In the genomic region with DNA sequence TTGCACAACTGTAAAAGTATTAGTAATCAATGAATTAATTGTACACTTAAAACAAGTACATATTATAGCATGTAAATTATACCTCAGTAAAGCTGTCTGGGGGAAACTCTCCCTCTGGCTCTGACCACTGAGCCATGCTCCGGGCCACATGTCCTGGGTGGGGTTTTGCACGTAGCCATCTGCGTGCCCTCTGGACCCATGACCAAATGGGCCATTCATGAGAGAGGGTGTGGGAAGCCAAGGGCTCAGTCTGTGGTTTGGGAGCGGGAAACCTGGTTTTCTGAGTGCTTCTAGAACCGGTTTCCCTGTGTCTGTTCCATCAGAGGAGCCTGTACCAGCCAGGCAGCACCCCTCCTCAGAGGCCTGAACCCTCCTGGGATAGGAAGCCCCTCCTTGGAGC, we compare ENCODE assay signal across 9 cellular contexts.
A peak's percentile ranks its signal among the peaks of the same experiment; 100 is the strongest.
DNase-seq lines count a peak whose midpoint lies in the region; FAIRE-seq and TF ChIP-seq lines count a peak whose summit lies in the region.
"Had no signal": no experiment of that assay in that cellular context is flagged by ENCODE, and none has a peak within 500 bp of the region (broad histone marks: within the 10 kb centered on the region; RNA-seq: fewer than 3 reads in every experiment).

No MANE protein-coding gene starts in this region.

- no peak overlapping the region for H2BK120ac ChIP-seq in neuronal stem cell (ENCODE audit: low read depth, low read length)

- no CpG with 5 or more reads among the region's 5 CpGs for WGBS in neuronal stem cell (ENCODE audit: extremely low coverage in 2 of 2, insufficient read length in 2 of 2, insufficient replicate concordance in 1 of 2), 2 donors

- no peak overlapping the region for H3K4ac ChIP-seq in neuronal stem cell (ENCODE audit: low read length)

- H2BK12ac ChIP-seq in neuronal stem cell (ENCODE audit: low read length) = no peak overlapping the region

- TF ChIP-seq CTCF in keratinocyte (optimal IDR thresholded peaks at IDR 0.05 in 1 of 3, IDR thresholded peaks at IDR 0.05 in 1 of 3, conservative IDR thresholded peaks at IDR 0.05 in 1 of 3; ENCODE audit: extremely low read depth in 1 of 3, insufficient read depth in 2 of 3, low read length in 3 of 3) = no peak

- H4K20me1 ChIP-seq in keratinocyte (ENCODE audit: control insufficient read depth, extremely low read depth, insufficient read depth, low read length) = peaks cover 11% of the 10 kb centered on the region

- no peak overlapping the region for H3K18ac ChIP-seq in neuronal stem cell (ENCODE audit: low read length)

- H2AK5ac ChIP-seq in neuronal stem cell (ENCODE audit: low read depth, low read length) = peak overlapping the region; percentile 13

- H2BK5ac ChIP-seq in neuronal stem cell (ENCODE audit: low read length) = no peak overlapping the region

- H3K4me3 ChIP-seq in keratinocyte (ENCODE audit: control insufficient read depth in 2 of 3, extremely low read depth in 1 of 3, insufficient read depth in 2 of 3, low read depth in 1 of 3, low read length in 3 of 3) (no peak overlapping the region), neuronal stem cell (ENCODE audit: low read length in 2 of 2) (no peak overlapping the region)
- H3K4me3 ChIP-seq: BLaER1 had no signal

- FAIRE-seq in keratinocyte (lab: Jason Lieb, UNC) = peak; percentile 74
- FAIRE-seq: RCC 7860 had no signal

- no peaks in the 10 kb centered on the region for H3K79me1 ChIP-seq in neuronal stem cell (ENCODE audit: low read depth, low read length)

- H3K9ac ChIP-seq in keratinocyte (ENCODE audit: control insufficient read depth, extremely low read depth, insufficient read depth, low read length) (no peak overlapping the region), neuronal stem cell (ENCODE audit: low read depth, low read length, poor library complexity) (peak overlapping the region; percentile 24)
- H3K9ac ChIP-seq: BLaER1 had no signal

- H3K36me3 ChIP-seq in keratinocyte (ENCODE audit: control insufficient read depth in 2 of 2, extremely low read depth in 1 of 2, insufficient read depth in 2 of 2, low read length in 2 of 2) (peaks cover 31 to 56% of the 10 kb centered on the region in 2 experiments), neuronal stem cell (replicated peaks in 1 of 2; ENCODE audit: control insufficient read depth in 2 of 2, insufficient read depth in 2 of 2, low read length in 2 of 2) (no peaks in the 10 kb centered on the region)

- dilution Hi-C loops in keratinocyte (cut with MboI; ENCODE audit: extremely low pct_ligation_motif_present, low sequenced_read_pairs) = no loop called here

- DNase-seq in keratinocyte (ENCODE audit: low read depth, low spot score) (no peak), neuronal stem cell (ENCODE audit: low spot score) (no peak), NCI-H1694 (lab: John Stamatoyannopoulos, UW) (no peak), SK-N-DZ (ENCODE audit: low spot score) (no peak), midbrain (lab: John Stamatoyannopoulos, UW) (no peak), activated gamma-delta T cell (lab: John Stamatoyannopoulos, UW) (no peak)

- no peak overlapping the region for H2AFZ ChIP-seq in keratinocyte (ENCODE audit: control insufficient read depth, low read length)
- H2AFZ ChIP-seq in neuronal stem cell (ENCODE audit: low read length) = no peak overlapping the region

- H3K9me3 ChIP-seq in keratinocyte (ENCODE audit: control insufficient read depth, low read depth, low read length) (no peaks in the 10 kb centered on the region), neuronal stem cell (replicated peaks in 1 of 2; ENCODE audit: control insufficient read depth in 2 of 2, insufficient read depth in 1 of 2, low read depth in 1 of 2, low read length in 2 of 2) (no peaks in the 10 kb centered on the region)
- H3K9me3 ChIP-seq: BLaER1 had no signal

- H3K14ac ChIP-seq in neuronal stem cell (ENCODE audit: low read length) = no peak overlapping the region

- no peak overlapping the region for H4K8ac ChIP-seq in neuronal stem cell (ENCODE audit: low read depth, low read length)

- H3K4me2 ChIP-seq in keratinocyte (ENCODE audit: control insufficient read depth, extremely low read depth, insufficient read depth, low read depth, low read length) (no peak overlapping the region), neuronal stem cell (ENCODE audit: insufficient read depth, low read length, poor library complexity, severe bottlenecking) (no peak overlapping the region)
- H3K4me2 ChIP-seq: BLaER1 had no signal

- no peak overlapping the region for H2BK15ac ChIP-seq in neuronal stem cell (ENCODE audit: low read length)

- H3K79me2 ChIP-seq in keratinocyte (ENCODE audit: control insufficient read depth, insufficient read depth, low read length) = peaks cover 61% of the 10 kb centered on the region

- H3K27ac ChIP-seq in cingulate gyrus (ENCODE audit: low read depth, low read length) (peak overlapping the region; percentile 34), keratinocyte (ENCODE audit: control insufficient read depth, insufficient read depth, low read length) (peak overlapping the region; percentile 40), neuronal stem cell (replicated peaks; ENCODE audit: low read length) (no peak overlapping the region)
- H3K27ac ChIP-seq: BLaER1 had no signal

- no peak overlapping the region for H4K91ac ChIP-seq in neuronal stem cell (ENCODE audit: low read depth, low read length, poor library complexity)

- H3K27me3 ChIP-seq in keratinocyte (ENCODE audit: control insufficient read depth, extremely low read depth, insufficient read depth, low read length) (no peaks in the 10 kb centered on the region), neuronal stem cell (ENCODE audit: control insufficient read depth in 3 of 3, insufficient read depth in 3 of 3, low read depth in 1 of 3, low read length in 3 of 3) (no peaks in the 10 kb centered on the region)
- H3K27me3 ChIP-seq: BLaER1 had no signal

- H3K23ac ChIP-seq in neuronal stem cell (ENCODE audit: low read depth, low read length, poor library complexity) = no peak overlapping the region

- H3K4me1 ChIP-seq in keratinocyte (ENCODE audit: control insufficient read depth, extremely low read depth, insufficient read depth, low read length) (peaks cover 73% of the 10 kb centered on the region), neuronal stem cell (ENCODE audit: control insufficient read depth in 2 of 2, insufficient read depth in 1 of 2, low read depth in 1 of 2, low read length in 2 of 2) (peaks cover 2 to 8% of the 10 kb centered on the region in 2 donors)

- H3K9me1 ChIP-seq in keratinocyte (ENCODE audit: control insufficient read depth, extremely low read depth, insufficient read depth, low read length) = peaks cover 2% of the 10 kb centered on the region
